ENCODE assay signal across 7 cellular contexts in genomic region chr1:40041466-40041838, GRCh38. TPM values are rescaled to one million over a fixed set of nuclear protein-coding genes. Genes with fewer than 3 reads are reported as not detected.
DNase-seq lines count a peak whose midpoint lies in the region; ATAC-seq lines count a peak whose summit lies in the region.

No MANE protein-coding gene starts in this region.

- peaks cover 9% of the 10 kb centered on the region for H3K4me1 ChIP-seq in HUES48 (ENCODE audit: control insufficient read depth, insufficient read depth, low read length)
- H3K4me1 ChIP-seq in iPS-15b (ENCODE audit: control insufficient read depth, insufficient read depth, low read length) = peaks cover 12% of the 10 kb centered on the region

- H3K4me1 Mint-ChIP-seq in activated T-helper 1 cell treated with anti-CD3 and anti-CD28 coated beads, Interleukin-12 subunit alpha, Interleukin-12 subunit beta, Interleukin-2, Interleukin-4 antibody, amounts not matched to agents 30 ng/mL and 10 ng/mL and 1 ng/mL, durations not matched to agents 14 hours and 24 hours and 36 hours (ENCODE audit: low read depth) = peaks cover 75% of the 10 kb centered on the region
- peaks cover 35 to 80% of the 10 kb centered on the region in 2 donors for H3K4me1 Mint-ChIP-seq in stimulated activated naive B cell treated with anti-CD40 and anti-IgM and Interleukin-4, amounts not matched to agents 10 μg/mL and 1 μg/mL and 100 μg/mL, for 72 hours

- peaks cover 34% of the 10 kb centered on the region for H3K36me3 Mint-ChIP-seq in activated T-helper 1 cell treated with anti-CD3 and anti-CD28 coated beads, Interleukin-12 subunit alpha, Interleukin-12 subunit beta, Interleukin-2, Interleukin-4 antibody, amounts not matched to agents 30 ng/mL and 10 ng/mL and 1 ng/mL, durations not matched to agents 14 hours and 24 hours and 36 hours (ENCODE audit: low read depth)
- peaks cover 25 to 44% of the 10 kb centered on the region in 2 donors for H3K36me3 Mint-ChIP-seq in stimulated activated naive B cell treated with anti-CD40 and anti-IgM and Interleukin-4, amounts not matched to agents 10 μg/mL and 1 μg/mL and 100 μg/mL, for 72 hours

- H3K9ac ChIP-seq in HUES48 (ENCODE audit: low read depth, low read length) (peak overlapping the region; percentile 90), iPS-15b (ENCODE audit: low read depth, low read length) (peak overlapping the region; percentile 91)

- H3K27me3 ChIP-seq in HUES48 (ENCODE audit: control insufficient read depth, insufficient read depth, low read length) (no peaks in the 10 kb centered on the region), iPS-15b (ENCODE audit: control insufficient read depth, insufficient read depth, low read length) (no peaks in the 10 kb centered on the region)

- H3K9me3 Mint-ChIP-seq in activated T-helper 1 cell treated with anti-CD3 and anti-CD28 coated beads, Interleukin-12 subunit alpha, Interleukin-12 subunit beta, Interleukin-2, Interleukin-4 antibody, amounts not matched to agents 30 ng/mL and 10 ng/mL and 1 ng/mL, durations not matched to agents 14 hours and 24 hours and 36 hours = no peaks in the 10 kb centered on the region
- H3K9me3 Mint-ChIP-seq in stimulated activated naive B cell treated with anti-CD40 and anti-IgM and Interleukin-4, amounts not matched to agents 10 μg/mL and 1 μg/mL and 100 μg/mL, for 72 hours = no peaks in the 10 kb centered on the region

- H3K9me3 ChIP-seq in HUES48 (ENCODE audit: control insufficient read depth, insufficient read depth, low read length) (no peaks in the 10 kb centered on the region), iPS-15b (ENCODE audit: control insufficient read depth, insufficient read depth, low read length) (no peaks in the 10 kb centered on the region)

- peak overlapping the region; percentile 99 for H3K27ac Mint-ChIP-seq in activated T-helper 1 cell treated with anti-CD3 and anti-CD28 coated beads, Interleukin-12 subunit alpha, Interleukin-12 subunit beta, Interleukin-2, Interleukin-4 antibody, amounts not matched to agents 30 ng/mL and 10 ng/mL and 1 ng/mL, durations not matched to agents 14 hours and 24 hours and 36 hours
- peak overlapping the region; percentile 99 for H3K27ac Mint-ChIP-seq in stimulated activated naive B cell treated with anti-CD40 and anti-IgM and Interleukin-4, amounts not matched to agents 10 μg/mL and 1 μg/mL and 100 μg/mL, for 72 hours

- peak overlapping the region; percentile 99 for H3K4me3 ChIP-seq in HUES48 (ENCODE audit: low read depth, low read length)
- peak overlapping the region; percentile 97 for H3K4me3 ChIP-seq in iPS-15b (ENCODE audit: low read depth, low read length)

- H3K27ac ChIP-seq in HUES48 (ENCODE audit: low read depth, low read length) = peak overlapping the region; percentile 72

- ATAC-seq in stimulated activated naive B cell treated with anti-CD40 and anti-IgM and Interleukin-4, amounts not matched to agents 10 μg/mL and 1 μg/mL and 100 μg/mL, for 72 hours (replicated peaks) = no peak
- ATAC-seq in HG02938 (IDR thresholded peaks at IDR 0.05; ENCODE audit: unreplicated experiment) = no peak

- no peak for DNase-seq in activated T-helper 1 cell treated with anti-CD3 and anti-CD28 coated beads, Interleukin-12 subunit alpha, Interleukin-12 subunit beta, Interleukin-2, Interleukin-4 antibody, amounts not matched to agents 30 ng/mL and 10 ng/mL and 1 ng/mL, durations not matched to agents 14 hours and 24 hours and 36 hours (ENCODE audit: low spot score)
- no peak for DNase-seq in stimulated activated naive B cell treated with anti-CD40 and anti-IgM and Interleukin-4, amounts not matched to agents 10 μg/mL and 1 μg/mL and 100 μg/mL, for 72 hours
- no peak for DNase-seq in NCI-H187 treated with DMSO at 0.1 percent for 48 hours (lab: John Stamatoyannopoulos, UW)
- DNase-seq in foreskin melanocyte = no peak

- H3K27me3 Mint-ChIP-seq in activated T-helper 1 cell treated with anti-CD3 and anti-CD28 coated beads, Interleukin-12 subunit alpha, Interleukin-12 subunit beta, Interleukin-2, Interleukin-4 antibody, amounts not matched to agents 30 ng/mL and 10 ng/mL and 1 ng/mL, durations not matched to agents 14 hours and 24 hours and 36 hours (ENCODE audit: insufficient read depth) = no peaks in the 10 kb centered on the region
- no peaks in the 10 kb centered on the region for H3K27me3 Mint-ChIP-seq in stimulated activated naive B cell treated with anti-CD40 and anti-IgM and Interleukin-4, amounts not matched to agents 10 μg/mL and 1 μg/mL and 100 μg/mL, for 72 hours

- peak overlapping the region; percentile 97 for H3K4me3 Mint-ChIP-seq in activated T-helper 1 cell treated with anti-CD3 and anti-CD28 coated beads, Interleukin-12 subunit alpha, Interleukin-12 subunit beta, Interleukin-2, Interleukin-4 antibody, amounts not matched to agents 30 ng/mL and 10 ng/mL and 1 ng/mL, durations not matched to agents 14 hours and 24 hours and 36 hours
- H3K4me3 Mint-ChIP-seq in stimulated activated naive B cell treated with anti-CD40 and anti-IgM and Interleukin-4, amounts not matched to agents 10 μg/mL and 1 μg/mL and 100 μg/mL, for 72 hours = peak overlapping the region; percentile 95 to 96

- intact Hi-C loops in activated T-helper 1 cell treated with anti-CD3 and anti-CD28 coated beads, Interleukin-12 subunit alpha, Interleukin-12 subunit beta, Interleukin-2, Interleukin-4 antibody, amounts not matched to agents 30 ng/mL and 10 ng/mL and 1 ng/mL, durations not matched to agents 14 hours and 24 hours and 36 hours (cut with micrococcal nuclease) = loop anchor here (2.0 to 10.0 kb wide), 6 partner anchors 55 to 943 kb away; partner anchors contain the start of genes NFYC, PPIE and PPT1

- peaks cover 9% of the 10 kb centered on the region for H3K36me3 ChIP-seq in HUES48 (ENCODE audit: control insufficient read depth, insufficient read depth, low read length)
- peaks cover 4% of the 10 kb centered on the region for H3K36me3 ChIP-seq in iPS-15b (ENCODE audit: control insufficient read depth, insufficient read depth, low read length)

RNA-seq across cellular contexts. Expression of gene CAP1, which starts 0.9 kb away (rescaled TPM):
- total RNA-seq in activated T-helper 1 cell treated with anti-CD3 and anti-CD28 coated beads, Interleukin-12 subunit alpha, Interleukin-12 subunit beta, Interleukin-2, Interleukin-4 antibody, amounts not matched to agents 30 ng/mL and 10 ng/mL and 1 ng/mL, durations not matched to agents 14 hours and 24 hours and 36 hours = 421 and 435 TPM in 2 replicates

RNA-seq across cellular contexts. Expression of gene PPT1, which starts 55.6 kb away (rescaled TPM):
- total RNA-seq in activated T-helper 1 cell treated with anti-CD3 and anti-CD28 coated beads, Interleukin-12 subunit alpha, Interleukin-12 subunit beta, Interleukin-2, Interleukin-4 antibody, amounts not matched to agents 30 ng/mL and 10 ng/mL and 1 ng/mL, durations not matched to agents 14 hours and 24 hours and 36 hours = 101 and 110 TPM in 2 replicates
